ENCODE assay signal across 1 cellular context in the genomic region with DNA sequence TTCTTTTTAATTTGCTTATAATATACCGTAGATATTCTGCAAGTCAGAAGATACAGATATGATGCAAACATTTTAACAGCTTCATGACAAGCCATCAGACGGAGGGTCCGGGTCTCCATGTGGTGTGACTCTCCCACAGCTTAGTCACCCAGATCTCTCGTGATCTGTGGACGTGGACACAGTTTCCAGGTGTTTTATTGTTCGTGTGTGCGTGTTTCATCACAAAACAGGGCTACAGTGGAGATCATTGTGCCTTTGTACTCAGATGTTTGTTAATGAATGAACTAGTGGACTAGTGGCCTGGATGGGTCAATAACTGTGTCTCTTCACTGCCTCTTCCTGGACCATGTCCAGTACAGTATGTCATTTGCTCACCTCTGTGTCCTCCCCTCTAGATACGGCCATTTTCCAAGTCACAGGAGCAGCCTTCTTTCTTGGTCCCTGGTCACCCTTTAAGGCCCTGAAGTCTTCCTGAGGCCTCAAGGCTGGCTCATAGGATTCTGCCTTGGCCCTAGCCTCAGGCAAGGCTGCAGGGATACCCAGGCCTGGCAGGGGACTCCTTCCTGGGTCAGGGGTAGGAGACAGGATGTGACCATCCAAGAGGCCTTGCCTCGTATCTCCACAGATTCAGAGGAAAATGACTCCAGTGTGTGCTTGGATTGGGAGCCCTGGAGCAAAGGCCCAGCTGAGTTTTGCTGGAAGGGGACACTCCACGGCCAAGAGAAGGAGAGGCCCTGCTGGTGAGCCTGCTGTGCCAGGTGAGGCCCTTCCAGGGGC.
TF ChIP-seq lines count a peak whose summit lies in the region.

No MANE protein-coding gene starts in this region.

TF ChIP-seq in HepG2, 621 proteins besides CTCF, POLR2A, EP300 and RAD21 (continued from another document and continues in another):
- TF ChIP-seq, protein P1, sequence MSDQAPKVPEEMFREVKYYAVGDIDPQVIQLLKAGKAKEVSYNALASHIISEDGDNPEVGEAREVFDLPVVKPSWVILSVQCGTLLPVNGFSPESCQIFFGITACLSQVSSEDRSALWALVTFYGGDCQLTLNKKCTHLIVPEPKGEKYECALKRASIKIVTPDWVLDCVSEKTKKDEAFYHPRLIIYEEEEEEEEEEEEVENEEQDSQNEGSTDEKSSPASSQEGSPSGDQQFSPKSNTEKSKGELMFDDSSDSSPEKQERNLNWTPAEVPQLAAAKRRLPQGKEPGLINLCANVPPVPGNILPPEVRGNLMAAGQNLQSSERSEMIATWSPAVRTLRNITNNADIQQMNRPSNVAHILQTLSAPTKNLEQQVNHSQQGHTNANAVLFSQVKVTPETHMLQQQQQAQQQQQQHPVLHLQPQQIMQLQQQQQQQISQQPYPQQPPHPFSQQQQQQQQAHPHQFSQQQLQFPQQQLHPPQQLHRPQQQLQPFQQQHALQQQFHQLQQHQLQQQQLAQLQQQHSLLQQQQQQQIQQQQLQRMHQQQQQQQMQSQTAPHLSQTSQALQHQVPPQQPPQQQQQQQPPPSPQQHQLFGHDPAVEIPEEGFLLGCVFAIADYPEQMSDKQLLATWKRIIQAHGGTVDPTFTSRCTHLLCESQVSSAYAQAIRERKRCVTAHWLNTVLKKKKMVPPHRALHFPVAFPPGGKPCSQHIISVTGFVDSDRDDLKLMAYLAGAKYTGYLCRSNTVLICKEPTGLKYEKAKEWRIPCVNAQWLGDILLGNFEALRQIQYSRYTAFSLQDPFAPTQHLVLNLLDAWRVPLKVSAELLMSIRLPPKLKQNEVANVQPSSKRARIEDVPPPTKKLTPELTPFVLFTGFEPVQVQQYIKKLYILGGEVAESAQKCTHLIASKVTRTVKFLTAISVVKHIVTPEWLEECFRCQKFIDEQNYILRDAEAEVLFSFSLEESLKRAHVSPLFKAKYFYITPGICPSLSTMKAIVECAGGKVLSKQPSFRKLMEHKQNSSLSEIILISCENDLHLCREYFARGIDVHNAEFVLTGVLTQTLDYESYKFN (CRISPR knock-in tag; conservative IDR thresholded peaks at IDR 0.05), result peak; percentile 97
- TF ChIP-seq ZNF629 (CRISPR knock-in tag; conservative IDR thresholded peaks at IDR 0.05) (peak; percentile 33; the same call in 1 of the 2 replicates), ZNF30 (CRISPR knock-in tag; IDR thresholded peaks at IDR 0.05) (no peak), SSRP1 (CRISPR knock-in tag; IDR thresholded peaks at IDR 0.05) (no peak), U2AF1 (optimal IDR thresholded peaks at IDR 0.05; ENCODE audit: low read depth, low read length) (no peak), ZNF160 (CRISPR knock-in tag; IDR thresholded peaks at IDR 0.05) (0 out of 2 replicates have a peak, but pooled peaks have one; percentile 30), ELF3 (CRISPR knock-in tag; IDR thresholded peaks at IDR 0.05) (peak; percentile 93), ZNF616 (CRISPR knock-in tag; IDR thresholded peaks at IDR 0.05; ENCODE audit: low read depth) (no peak), ZSCAN12 (CRISPR knock-in tag; IDR thresholded peaks at IDR 0.05) (no peak), RXRB (CRISPR knock-in tag; IDR thresholded peaks at IDR 0.05; ENCODE audit: borderline replicate concordance) (peak; percentile 90), ZNF326 (CRISPR knock-in tag; IDR thresholded peaks at IDR 0.05; ENCODE audit: borderline replicate concordance) (no peak), RFXAP (CRISPR knock-in tag; IDR thresholded peaks at IDR 0.05; ENCODE audit: borderline replicate concordance) (no peak), POLR2AphosphoS2 (IDR thresholded peaks at IDR 0.05; ENCODE audit: low read depth, low read length) (no peak), SIN3A (IDR thresholded peaks at IDR 0.05; ENCODE audit: borderline replicate concordance, low read depth, low read length) (no peak), ZFP36 (IDR thresholded peaks at IDR 0.05; ENCODE audit: borderline replicate concordance, low read depth, low read length, partially characterized antibody) (no peak), BORCS8-MEF2B (CRISPR knock-in tag; IDR thresholded peaks at IDR 0.05) (peak; percentile 74), ZNF3 (CRISPR knock-in tag; IDR thresholded peaks at IDR 0.05) (no peak; the same call in 1 of the 2 replicates), ZNF367 (CRISPR knock-in tag; IDR thresholded peaks at IDR 0.05; ENCODE audit: borderline replicate concordance) (no peak), KMT2A (CRISPR knock-in tag; IDR thresholded peaks at IDR 0.05) (no peak; the same call in 1 of the 2 replicates), GATAD1 (CRISPR knock-in tag; IDR thresholded peaks at IDR 0.05) (peak; percentile 21; the same call in 1 of the 2 replicates), ZNF570 (CRISPR knock-in tag; IDR thresholded peaks at IDR 0.05; ENCODE audit: borderline replicate concordance) (no peak), MAFK (conservative IDR thresholded peaks at IDR 0.05 in 1 of 2, IDR thresholded peaks at IDR 0.05 in 1 of 2; ENCODE audit: low read length in 2 of 2) (no peak), KMT2B (CRISPR knock-in tag; IDR thresholded peaks at IDR 0.05) (peak; percentile 25; the same call in 1 of the 2 replicates), ZFP82 (CRISPR knock-in tag; IDR thresholded peaks at IDR 0.05; ENCODE audit: borderline replicate concordance) (0 out of 2 replicates have a peak, but pooled peaks have one; percentile 53), FOXK1 (CRISPR knock-in tag; IDR thresholded peaks at IDR 0.05; ENCODE audit: borderline replicate concordance, low read depth) (peak; percentile 75; the same call in 1 of the 2 replicates), NFYB (CRISPR knock-in tag; IDR thresholded peaks at IDR 0.05) (no peak), DMAP1 (CRISPR knock-in tag; IDR thresholded peaks at IDR 0.05) (peak; percentile 49), ZKSCAN5 (CRISPR knock-in tag; IDR thresholded peaks at IDR 0.05) (peak; percentile 88; the same call in 1 of the 2 replicates), ZNF224 (CRISPR knock-in tag; IDR thresholded peaks at IDR 0.05) (peak; percentile 69; the same call in 1 of the 2 replicates), TBL1XR1 (IDR thresholded peaks at IDR 0.05; ENCODE audit: borderline replicate concordance, low read length, partially characterized antibody) (no peak)
- TF ChIP-seq, protein P2, sequence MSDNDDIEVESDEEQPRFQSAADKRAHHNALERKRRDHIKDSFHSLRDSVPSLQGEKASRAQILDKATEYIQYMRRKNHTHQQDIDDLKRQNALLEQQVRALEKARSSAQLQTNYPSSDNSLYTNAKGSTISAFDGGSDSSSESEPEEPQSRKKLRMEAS (IDR thresholded peaks at IDR 0.05), result peak; percentile 47
- TF ChIP-seq, protein P3, sequence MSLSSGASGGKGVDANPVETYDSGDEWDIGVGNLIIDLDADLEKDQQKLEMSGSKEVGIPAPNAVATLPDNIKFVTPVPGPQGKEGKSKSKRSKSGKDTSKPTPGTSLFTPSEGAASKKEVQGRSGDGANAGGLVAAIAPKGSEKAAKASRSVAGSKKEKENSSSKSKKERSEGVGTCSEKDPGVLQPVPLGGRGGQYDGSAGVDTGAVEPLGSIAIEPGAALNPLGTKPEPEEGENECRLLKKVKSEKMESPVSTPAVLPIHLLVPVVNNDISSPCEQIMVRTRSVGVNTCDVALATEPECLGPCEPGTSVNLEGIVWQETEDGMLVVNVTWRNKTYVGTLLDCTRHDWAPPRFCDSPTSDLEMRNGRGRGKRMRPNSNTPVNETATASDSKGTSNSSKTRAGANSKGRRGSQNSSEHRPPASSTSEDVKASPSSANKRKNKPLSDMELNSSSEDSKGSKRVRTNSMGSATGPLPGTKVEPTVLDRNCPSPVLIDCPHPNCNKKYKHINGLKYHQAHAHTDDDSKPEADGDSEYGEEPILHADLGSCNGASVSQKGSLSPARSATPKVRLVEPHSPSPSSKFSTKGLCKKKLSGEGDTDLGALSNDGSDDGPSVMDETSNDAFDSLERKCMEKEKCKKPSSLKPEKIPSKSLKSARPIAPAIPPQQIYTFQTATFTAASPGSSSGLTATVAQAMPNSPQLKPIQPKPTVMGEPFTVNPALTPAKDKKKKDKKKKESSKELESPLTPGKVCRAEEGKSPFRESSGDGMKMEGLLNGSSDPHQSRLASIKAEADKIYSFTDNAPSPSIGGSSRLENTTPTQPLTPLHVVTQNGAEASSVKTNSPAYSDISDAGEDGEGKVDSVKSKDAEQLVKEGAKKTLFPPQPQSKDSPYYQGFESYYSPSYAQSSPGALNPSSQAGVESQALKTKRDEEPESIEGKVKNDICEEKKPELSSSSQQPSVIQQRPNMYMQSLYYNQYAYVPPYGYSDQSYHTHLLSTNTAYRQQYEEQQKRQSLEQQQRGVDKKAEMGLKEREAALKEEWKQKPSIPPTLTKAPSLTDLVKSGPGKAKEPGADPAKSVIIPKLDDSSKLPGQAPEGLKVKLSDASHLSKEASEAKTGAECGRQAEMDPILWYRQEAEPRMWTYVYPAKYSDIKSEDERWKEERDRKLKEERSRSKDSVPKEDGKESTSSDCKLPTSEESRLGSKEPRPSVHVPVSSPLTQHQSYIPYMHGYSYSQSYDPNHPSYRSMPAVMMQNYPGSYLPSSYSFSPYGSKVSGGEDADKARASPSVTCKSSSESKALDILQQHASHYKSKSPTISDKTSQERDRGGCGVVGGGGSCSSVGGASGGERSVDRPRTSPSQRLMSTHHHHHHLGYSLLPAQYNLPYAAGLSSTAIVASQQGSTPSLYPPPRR (CRISPR knock-in tag; IDR thresholded peaks at IDR 0.05; ENCODE audit: borderline replicate concordance), result peak; percentile 78; the same call in 1 of the 2 replicates
- TF ChIP-seq, protein P4, sequence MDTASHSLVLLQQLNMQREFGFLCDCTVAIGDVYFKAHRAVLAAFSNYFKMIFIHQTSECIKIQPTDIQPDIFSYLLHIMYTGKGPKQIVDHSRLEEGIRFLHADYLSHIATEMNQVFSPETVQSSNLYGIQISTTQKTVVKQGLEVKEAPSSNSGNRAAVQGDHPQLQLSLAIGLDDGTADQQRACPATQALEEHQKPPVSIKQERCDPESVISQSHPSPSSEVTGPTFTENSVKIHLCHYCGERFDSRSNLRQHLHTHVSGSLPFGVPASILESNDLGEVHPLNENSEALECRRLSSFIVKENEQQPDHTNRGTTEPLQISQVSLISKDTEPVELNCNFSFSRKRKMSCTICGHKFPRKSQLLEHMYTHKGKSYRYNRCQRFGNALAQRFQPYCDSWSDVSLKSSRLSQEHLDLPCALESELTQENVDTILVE (CRISPR knock-in tag; IDR thresholded peaks at IDR 0.05), result no peak
- TF ChIP-seq, protein P5, sequence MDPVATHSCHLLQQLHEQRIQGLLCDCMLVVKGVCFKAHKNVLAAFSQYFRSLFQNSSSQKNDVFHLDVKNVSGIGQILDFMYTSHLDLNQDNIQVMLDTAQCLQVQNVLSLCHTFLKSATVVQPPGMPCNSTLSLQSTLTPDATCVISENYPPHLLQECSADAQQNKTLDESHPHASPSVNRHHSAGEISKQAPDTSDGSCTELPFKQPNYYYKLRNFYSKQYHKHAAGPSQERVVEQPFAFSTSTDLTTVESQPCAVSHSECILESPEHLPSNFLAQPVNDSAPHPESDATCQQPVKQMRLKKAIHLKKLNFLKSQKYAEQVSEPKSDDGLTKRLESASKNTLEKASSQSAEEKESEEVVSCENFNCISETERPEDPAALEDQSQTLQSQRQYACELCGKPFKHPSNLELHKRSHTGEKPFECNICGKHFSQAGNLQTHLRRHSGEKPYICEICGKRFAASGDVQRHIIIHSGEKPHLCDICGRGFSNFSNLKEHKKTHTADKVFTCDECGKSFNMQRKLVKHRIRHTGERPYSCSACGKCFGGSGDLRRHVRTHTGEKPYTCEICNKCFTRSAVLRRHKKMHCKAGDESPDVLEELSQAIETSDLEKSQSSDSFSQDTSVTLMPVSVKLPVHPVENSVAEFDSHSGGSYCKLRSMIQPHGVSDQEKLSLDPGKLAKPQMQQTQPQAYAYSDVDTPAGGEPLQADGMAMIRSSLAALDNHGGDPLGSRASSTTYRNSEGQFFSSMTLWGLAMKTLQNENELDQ (CRISPR knock-in tag; IDR thresholded peaks at IDR 0.05; ENCODE audit: borderline replicate concordance), result no peak; the same call in 1 of the 2 replicates
- TF ChIP-seq, protein P6, sequence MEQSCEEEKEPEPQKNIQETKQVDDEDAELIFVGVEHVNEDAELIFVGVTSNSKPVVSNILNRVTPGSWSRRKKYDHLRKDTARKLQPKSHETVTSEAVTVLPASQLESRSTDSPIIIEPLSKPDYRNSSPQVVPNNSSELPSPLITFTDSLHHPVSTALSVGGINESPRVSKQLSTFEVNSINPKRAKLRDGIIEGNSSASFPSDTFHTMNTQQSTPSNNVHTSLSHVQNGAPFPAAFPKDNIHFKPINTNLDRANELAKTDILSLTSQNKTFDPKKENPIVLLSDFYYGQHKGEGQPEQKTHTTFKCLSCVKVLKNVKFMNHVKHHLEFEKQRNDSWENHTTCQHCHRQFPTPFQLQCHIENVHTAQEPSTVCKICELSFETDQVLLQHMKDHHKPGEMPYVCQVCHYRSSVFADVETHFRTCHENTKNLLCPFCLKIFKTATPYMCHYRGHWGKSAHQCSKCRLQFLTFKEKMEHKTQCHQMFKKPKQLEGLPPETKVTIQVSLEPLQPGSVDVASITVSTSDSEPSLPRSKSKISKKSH (CRISPR knock-in tag; IDR thresholded peaks at IDR 0.05; ENCODE audit: borderline replicate concordance), result peak; percentile 8; the same call in 1 of the 2 replicates
- TF ChIP-seq, protein P7, sequence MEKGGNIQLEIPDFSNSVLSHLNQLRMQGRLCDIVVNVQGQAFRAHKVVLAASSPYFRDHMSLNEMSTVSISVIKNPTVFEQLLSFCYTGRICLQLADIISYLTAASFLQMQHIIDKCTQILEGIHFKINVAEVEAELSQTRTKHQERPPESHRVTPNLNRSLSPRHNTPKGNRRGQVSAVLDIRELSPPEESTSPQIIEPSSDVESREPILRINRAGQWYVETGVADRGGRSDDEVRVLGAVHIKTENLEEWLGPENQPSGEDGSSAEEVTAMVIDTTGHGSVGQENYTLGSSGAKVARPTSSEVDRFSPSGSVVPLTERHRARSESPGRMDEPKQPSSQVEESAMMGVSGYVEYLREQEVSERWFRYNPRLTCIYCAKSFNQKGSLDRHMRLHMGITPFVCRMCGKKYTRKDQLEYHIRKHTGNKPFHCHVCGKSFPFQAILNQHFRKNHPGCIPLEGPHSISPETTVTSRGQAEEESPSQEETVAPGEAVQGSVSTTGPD (CRISPR knock-in tag; IDR thresholded peaks at IDR 0.05), result no peak
- TF ChIP-seq, protein P8, sequence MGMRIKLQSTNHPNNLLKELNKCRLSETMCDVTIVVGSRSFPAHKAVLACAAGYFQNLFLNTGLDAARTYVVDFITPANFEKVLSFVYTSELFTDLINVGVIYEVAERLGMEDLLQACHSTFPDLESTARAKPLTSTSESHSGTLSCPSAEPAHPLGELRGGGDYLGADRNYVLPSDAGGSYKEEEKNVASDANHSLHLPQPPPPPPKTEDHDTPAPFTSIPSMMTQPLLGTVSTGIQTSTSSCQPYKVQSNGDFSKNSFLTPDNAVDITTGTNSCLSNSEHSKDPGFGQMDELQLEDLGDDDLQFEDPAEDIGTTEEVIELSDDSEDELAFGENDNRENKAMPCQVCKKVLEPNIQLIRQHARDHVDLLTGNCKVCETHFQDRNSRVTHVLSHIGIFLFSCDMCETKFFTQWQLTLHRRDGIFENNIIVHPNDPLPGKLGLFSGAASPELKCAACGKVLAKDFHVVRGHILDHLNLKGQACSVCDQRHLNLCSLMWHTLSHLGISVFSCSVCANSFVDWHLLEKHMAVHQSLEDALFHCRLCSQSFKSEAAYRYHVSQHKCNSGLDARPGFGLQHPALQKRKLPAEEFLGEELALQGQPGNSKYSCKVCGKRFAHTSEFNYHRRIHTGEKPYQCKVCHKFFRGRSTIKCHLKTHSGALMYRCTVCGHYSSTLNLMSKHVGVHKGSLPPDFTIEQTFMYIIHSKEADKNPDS (CRISPR knock-in tag; IDR thresholded peaks at IDR 0.05), result no peak
- TF ChIP-seq, protein P9, sequence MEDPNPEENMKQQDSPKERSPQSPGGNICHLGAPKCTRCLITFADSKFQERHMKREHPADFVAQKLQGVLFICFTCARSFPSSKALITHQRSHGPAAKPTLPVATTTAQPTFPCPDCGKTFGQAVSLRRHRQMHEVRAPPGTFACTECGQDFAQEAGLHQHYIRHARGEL (CRISPR knock-in tag; IDR thresholded peaks at IDR 0.05), result no peak
